8 cellular contexts compared by ENCODE assay signal in the genomic region with DNA sequence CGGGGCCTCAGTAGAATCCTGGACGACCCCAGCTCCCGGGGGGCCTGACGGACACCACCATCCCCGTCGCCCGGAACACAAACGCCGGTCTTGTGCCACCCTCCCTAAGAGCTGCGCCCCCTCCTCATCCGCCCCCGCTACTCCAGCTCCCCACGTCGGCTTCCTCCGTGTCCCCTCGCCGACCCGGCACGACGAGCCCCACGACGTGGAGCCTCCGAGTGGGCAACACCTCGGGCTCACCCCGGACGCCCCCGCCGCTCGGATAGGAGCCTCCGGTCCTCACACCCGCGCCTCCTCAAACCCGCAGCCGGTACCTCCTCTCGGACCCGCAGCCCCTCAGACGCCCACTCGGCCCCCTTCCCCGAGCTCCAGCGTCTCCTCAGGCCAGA. TPM values are rescaled to one million over a fixed set of nuclear protein-coding genes. Genes with fewer than 3 reads are reported as not detected.
DNase-seq lines count a peak whose midpoint lies in the region; ATAC-seq and TF ChIP-seq lines count a peak whose summit lies in the region.

No MANE protein-coding gene starts in this region.

- POLR2A ChIA-PET in Panc1 (lab: Charles Lee): no interaction called here

- no peak for TF ChIP-seq CTCF in Panc1 (IDR thresholded peaks at IDR 0.05)
- TF ChIP-seq CTCF in coronary artery (IDR thresholded peaks at IDR 0.05): no peak

- peak overlapping the region; percentile 73 to 88 for H3K9ac ChIP-seq in mucosa of rectum (ENCODE audit: low read depth in 1 of 2, low read length in 2 of 2)

- CTCF ChIA-PET in Panc1 (lab: Charles Lee): interaction anchor here (0.8 kb wide), 1 partner anchor 68 kb away, joined by 4 read pairs; no protein-coding TSS in a partner anchor

- H3K27me3 ChIP-seq in Panc1 (ENCODE audit: control insufficient read depth, insufficient read depth, low read length) (peaks cover 2% of the 10 kb centered on the region; the same call in 1 of the 2 replicates), mucosa of rectum (ENCODE audit: control insufficient read depth in 2 of 2, insufficient read depth in 2 of 2, low read length in 2 of 2) (no peaks in the 10 kb centered on the region)

- no TSS peak for BruUV-seq in Panc1 (replicated peaks; lab: Mats Ljungman, UMichigan)

- H3K4me1 ChIP-seq in Panc1 (ENCODE audit: control insufficient read depth, insufficient read depth, low read length): peaks cover 36% of the 10 kb centered on the region
- H3K4me1 ChIP-seq in mucosa of rectum (ENCODE audit: control insufficient read depth in 2 of 2, insufficient read depth in 2 of 2, low read length in 2 of 2): peaks cover 12 to 38% of the 10 kb centered on the region in 2 donors

- intact Hi-C loops in Panc1 (cut with micrococcal nuclease; ENCODE audit: unreplicated experiment): no loop called here

- H3K9me3 ChIP-seq in Panc1 (ENCODE audit: control insufficient read depth, insufficient read depth, low read depth, low read length) (no peaks in the 10 kb centered on the region), mucosa of rectum (ENCODE audit: control insufficient read depth in 2 of 2, low read length in 2 of 2) (no peaks in the 10 kb centered on the region)

- peak overlapping the region; percentile 88 for H3K27ac ChIP-seq in Panc1 (ENCODE audit: low read length)
- peak overlapping the region; percentile 91 to 99 for H3K27ac ChIP-seq in coronary artery
- H3K27ac ChIP-seq in mucosa of rectum (ENCODE audit: low read depth in 2 of 2, low read length in 2 of 2): peak overlapping the region; percentile 82 to 86

- no peak for ATAC-seq in Panc1

- H3K4me3 ChIP-seq in Panc1 (ENCODE audit: low read depth in 2 of 2, low read length in 2 of 2): peak overlapping the region; percentile 86 to 88
- peak overlapping the region; percentile 97 for H3K4me3 ChIP-seq in coronary artery
- H3K4me3 ChIP-seq in mucosa of rectum (ENCODE audit: low read length in 2 of 2): peak overlapping the region; percentile 78 to 81

- in situ Hi-C loops in Panc1 (cut with HindIII; ENCODE audit: low pct_unique_long_range_greater_than_20kb, low sequenced_read_pairs): no loop called here

- no peaks in the 10 kb centered on the region for H3K36me3 ChIP-seq in Panc1 (ENCODE audit: control insufficient read depth, insufficient read depth, low read length)
- H3K36me3 ChIP-seq in mucosa of rectum (ENCODE audit: control insufficient read depth in 2 of 2, insufficient read depth in 2 of 2, low read length in 2 of 2): no peaks in the 10 kb centered on the region

- peak; percentile 24 for DNase-seq in stimulated activated CD4-positive, alpha-beta T cell treated with anti-CD3 and anti-CD28 coated beads, Interleukin-1b, Interleukin-23, amount 100 ng/mL, for 48 hours
- no peak for DNase-seq in stimulated activated CD4-positive, alpha-beta T cell treated with anti-CD3 and anti-CD28 coated beads, Interleukin-15, amount 100 ng/mL, for 24 hours
- no peak for DNase-seq in Panc1 (ENCODE audit: low read depth, low spot score)
- DNase-seq in coronary artery (ENCODE audit: low spot score): no peak
- no peak for DNase-seq in KG1 (lab: John Stamatoyannopoulos, UW)
- no peak for DNase-seq in activated effector memory CD4-positive, alpha-beta T cell treated with anti-CD3 and anti-CD28 coated beads, Interleukin-2, amount 50 U/mL, for 16 hours
- DNase-seq in NCI-H146 (lab: John Stamatoyannopoulos, UW): no peak

RNA-seq across cellular contexts. Expression of a gene that starts 0.5 kb away (rescaled TPM):
- total RNA-seq in Panc1 (2021; ENCODE audit: unreplicated experiment): 151 TPM
- polyA plus RNA-seq in Panc1 (2012; ENCODE audit: insufficient read length): 150 TPM

RNA-seq across cellular contexts. Expression of a gene that starts 51.5 kb away (rescaled TPM):
- 99.1 TPM for total RNA-seq in Panc1 (2021; ENCODE audit: unreplicated experiment)
- 156 TPM for polyA plus RNA-seq in Panc1 (2012; ENCODE audit: insufficient read length)
